ENCODE assay signal across 8 cellular contexts in the genomic region with DNA sequence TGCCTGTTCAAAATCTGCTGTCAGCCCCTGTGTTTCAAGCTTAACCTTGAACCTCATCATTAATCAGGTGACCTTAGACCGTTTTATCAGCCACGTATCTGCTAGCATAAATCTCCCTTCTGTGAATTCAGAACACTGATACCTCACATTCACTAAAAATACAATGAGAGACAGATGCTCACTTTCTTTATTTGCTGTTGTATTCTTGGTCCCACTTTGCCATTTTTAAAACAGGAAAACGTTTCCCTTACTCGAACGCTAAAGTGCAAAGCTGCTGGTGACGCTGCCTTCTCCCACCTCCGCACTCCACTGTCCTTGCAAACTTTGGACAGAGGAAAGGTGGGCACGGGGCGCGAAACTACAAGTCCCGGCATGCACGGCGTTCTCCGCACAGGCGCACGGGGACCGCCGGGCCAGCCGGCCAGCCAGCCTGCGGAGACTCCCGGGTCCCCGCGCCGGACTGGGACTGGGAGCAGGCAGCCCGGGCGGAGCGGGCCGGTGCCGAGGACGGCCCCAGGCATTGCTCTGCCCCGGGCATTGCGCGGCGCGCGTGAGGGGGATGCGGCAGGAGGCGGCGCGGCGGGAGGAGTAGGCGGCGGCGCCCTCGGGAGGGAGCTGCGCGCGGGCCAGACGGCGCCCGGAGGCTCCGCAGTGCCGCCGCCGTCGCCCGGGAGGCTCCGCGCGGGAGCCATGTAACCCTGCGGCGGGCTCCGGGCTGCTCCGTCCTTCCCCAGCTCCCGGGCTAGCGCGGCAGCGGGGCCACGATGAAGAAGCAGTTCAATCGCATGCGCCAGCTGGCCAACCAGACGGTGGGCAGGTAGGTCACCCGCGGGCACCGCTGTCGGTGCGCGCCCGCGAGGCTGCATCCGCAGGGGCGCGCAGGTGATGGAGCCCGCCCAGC. TPM values are rescaled to one million over a fixed set of nuclear protein-coding genes. Genes with fewer than 3 reads are reported as not detected.
DNase-seq lines count a peak whose midpoint lies in the region; ATAC-seq, FAIRE-seq and TF ChIP-seq lines count a peak whose summit lies in the region.

Gene ARHGAP44, plus strand, starts transcription at position 424 of the 901 bp plus-strand sequence. Its CDS starts 341 bp downstream, at position 765.

- H3K9me3 ChIP-seq in kidney (ENCODE audit: control insufficient read depth in 1 of 2, low read length in 2 of 2), result no peaks in the 10 kb centered on the region

- H3K36me3 ChIP-seq in kidney (ENCODE audit: control insufficient read depth in 1 of 2, insufficient read depth in 2 of 2, low read length in 2 of 2), result no peaks in the 10 kb centered on the region

- H3K4me1 ChIP-seq in kidney (ENCODE audit: control insufficient read depth in 1 of 2, insufficient read depth in 1 of 2, low read depth in 1 of 2, low read length in 2 of 2), result peaks cover 0 to 7% of the 10 kb centered on the region in 2 donors

- FAIRE-seq in D721Med (lab: Jason Lieb, UNC) (no peak), kidney (lab: Jason Lieb, UNC) (no peak)

- TF ChIP-seq CTCF in D721Med (IDR thresholded peaks at IDR 0.05; ENCODE audit: insufficient read depth, missing control alignments) (no peak), kidney (IDR thresholded peaks at IDR 0.05; ENCODE audit: borderline replicate concordance, extremely low read depth, insufficient read depth) (no peak)

- H3K4me3 ChIP-seq in kidney (ENCODE audit: low read length in 2 of 2), result peak within 1 kb of the TSS; percentile 68 to 71

- H3K27ac ChIP-seq in kidney (ENCODE audit: low read depth in 2 of 2, low read length in 2 of 2), result no peak within 1 kb of the TSS

- DNase-seq in D721Med (ENCODE audit: insufficient read length, low spot score) (peak; percentile 45), RPMI8226 (peak; percentile 22), cerebellum (ENCODE audit: low spot score) (peak; percentile 79), kidney (peak; percentile 89), smooth muscle cell of the brain vasculature (ENCODE audit: low read depth, low spot score) (peak; percentile 6), NCI-H1048 (lab: John Stamatoyannopoulos, UW) (no peak)

- intact Hi-C loops in kidney (cut with DNase I), result no loop called here

- ATAC-seq in GM19328 (IDR thresholded peaks at IDR 0.05; ENCODE audit: unreplicated experiment) (peak; percentile 90), HG03280 (IDR thresholded peaks at IDR 0.05; ENCODE audit: unreplicated experiment) (peak; percentile 79)

- H3K9ac ChIP-seq in kidney (ENCODE audit: low read length in 2 of 2), result peak within 1 kb of the TSS; percentile 34 to 60

RNA-seq across cellular contexts. Expression of gene ARHGAP44, which starts in this region (rescaled TPM):
- total RNA-seq in cerebellum (10.7 TPM), kidney (8.4 TPM)
- polyA plus RNA-seq in kidney (ENCODE audit: insufficient read depth, low read depth, low replicate concordance), result 3.7 TPM
